8 cellular contexts compared by ENCODE assay signal in genomic region chr18:59139615-59140286, GRCh38. TPM values are rescaled to one million over a fixed set of nuclear protein-coding genes. Genes with fewer than 3 reads are reported as not detected.
DNase-seq lines count a peak whose midpoint lies in the region; ATAC-seq, FAIRE-seq and TF ChIP-seq lines count a peak whose summit lies in the region.

TSS of gene SEC11C (plus strand) at chr18:59139884. CDS start at chr18:59139949, 65 bp downstream.

- peak; percentile 11 for FAIRE-seq in GM19239 (lab: Jason Lieb, UNC)

- intact Hi-C loops in colonic mucosa (cut with DNase I): no loop called here

- H3K9ac ChIP-seq in colonic mucosa (ENCODE audit: low read depth in 2 of 2, low read length in 2 of 2): peak within 1 kb of the TSS; percentile 60 to 77

- H3K27me3 ChIP-seq in colonic mucosa: no peaks in the 10 kb centered on the region
- no peaks in the 10 kb centered on the region for H3K27me3 ChIP-seq in layer of hippocampus (ENCODE audit: control insufficient read depth, insufficient read depth, low read length)

- DNase-seq in Ammon's horn (ENCODE audit: low spot score) (peak; percentile 99), GM19239 (ENCODE audit: insufficient read length, low spot score) (peak; percentile 74), NCI-H524 treated with DMSO at 0.1 percent for 48 hours (lab: John Stamatoyannopoulos, UW) (peak; percentile 90), colonic mucosa (peak; percentile 97)
- peak; percentile 94 for DNase-seq in activated CD4-positive, alpha-beta T cell treated with anti-CD3 and anti-CD28 coated beads for 4 hours
- DNase-seq in stimulated activated CD4-positive, alpha-beta T cell treated with anti-CD3 and anti-CD28 coated beads, Interleukin-1b, Interleukin-23, amount 100 ng/mL, for 4 hours (ENCODE audit: low read depth in 2 of 2): peak; percentile 86 to 90

- TF ChIP-seq CTCF in colonic mucosa (IDR thresholded peaks at IDR 0.05): no peak

- H3K27ac ChIP-seq in colonic mucosa: peak within 1 kb of the TSS; percentile 62
- H3K27ac ChIP-seq in layer of hippocampus (ENCODE audit: low read depth, low read length): peak within 1 kb of the TSS; percentile 93

- ATAC-seq in HG03457 (IDR thresholded peaks at IDR 0.05; ENCODE audit: unreplicated experiment): peak; percentile 78

- H3K4me3 ChIP-seq in colonic mucosa: peak within 1 kb of the TSS; percentile 93

- no peaks in the 10 kb centered on the region for H3K4me1 ChIP-seq in colonic mucosa

- no peaks in the 10 kb centered on the region for H3K36me3 ChIP-seq in colonic mucosa

- no peaks in the 10 kb centered on the region for H3K9me3 ChIP-seq in colonic mucosa

RNA-seq across cellular contexts. Expression of gene SEC11C, which starts in this region (rescaled TPM):
- 10 to 100 TPM; 50.8 to 88.2 TPM for total RNA-seq in colonic mucosa

Comparison
In these comparisons a context has a peak if more than half of its experiments do, and no peak if none do; other contexts are left out.
1. Peak in every context shown above with its lines: DNase-seq, ATAC-seq, H3K4me3 ChIP-seq and H3K27ac ChIP-seq.